8 cellular contexts compared by ENCODE assay signal in genomic region chr6:30491291-30491953, GRCh38. TPM values are rescaled to one million over a fixed set of nuclear protein-coding genes. Genes with fewer than 3 reads are reported as not detected.
DNase-seq lines count a peak whose midpoint lies in the region; ATAC-seq, FAIRE-seq and TF ChIP-seq lines count a peak whose summit lies in the region.
"Not testable (repeated sequence)": the region's sequence is repeated elsewhere in the genome, so short reads cannot be mapped to it uniquely, and the experiment has no call there.

No MANE protein-coding gene starts in this region.

- peaks cover 62% of the 10 kb centered on the region for H3K4me1 ChIP-seq in CD8-positive, alpha-beta memory T cell (ENCODE audit: insufficient read depth, low read length)
- peaks cover 65% of the 10 kb centered on the region for H3K4me1 ChIP-seq in left ventricle myocardium inferior
- H3K4me1 ChIP-seq in muscle layer of duodenum (ENCODE audit: control insufficient read depth in 1 of 2, insufficient read depth in 2 of 2, low read length in 2 of 2), result peaks cover 7 to 23% of the 10 kb centered on the region in 2 donors
- not testable (repeated sequence) for H3K4me1 ChIP-seq in small intestine (ENCODE audit: control insufficient read depth in 2 of 2, insufficient read depth in 1 of 2, low read depth in 1 of 2, low read length in 1 of 2)
- peaks cover 46 to 55% (median 49%) of the 10 kb centered on the region in 4 donors for H3K4me1 ChIP-seq in upper lobe of left lung

- FAIRE-seq in small intestine (lab: Jason Lieb, UNC), result not testable (repeated sequence)

- peaks cover 59 to 75% (median 60%) of the 10 kb centered on the region in 3 donors for H3K4me1 Mint-ChIP-seq in CD8-positive, alpha-beta memory T cell
- H3K4me1 Mint-ChIP-seq in T-cell, result peaks cover 60 to 79% (median 74%) of the 10 kb centered on the region in 3 donors
- peaks cover 63% of the 10 kb centered on the region for H3K4me1 Mint-ChIP-seq in activated T-helper 2 cell treated with anti-CD3 and anti-CD28 coated beads, Interferon-gamma antibody, Interleukin-2, Interleukin-4, amounts not matched to agents 10 μg/mL and 5 μg/mL and 100 μg/mL, durations not matched to agents 14 hours and 24 hours and 36 hours (ENCODE audit: low read depth)

- H3K27me3 ChIP-seq in CD8-positive, alpha-beta memory T cell (ENCODE audit: insufficient read depth, low read length, poor library complexity, severe bottlenecking); left ventricle myocardium inferior (ENCODE audit: low read depth); muscle layer of duodenum (ENCODE audit: low read depth, low read length); small intestine (ENCODE audit: control insufficient read depth in 2 of 2, insufficient read depth in 2 of 2, low read length in 2 of 2); upper lobe of left lung: not testable (repeated sequence)

- H3K27ac Mint-ChIP-seq in CD8-positive, alpha-beta memory T cell, result peak overlapping the region; percentile 78 to 100 (median 98)
- H3K27ac Mint-ChIP-seq in T-cell, result peak overlapping the region; percentile 98 to 99
- peak overlapping the region; percentile 89 for H3K27ac Mint-ChIP-seq in activated T-helper 2 cell treated with anti-CD3 and anti-CD28 coated beads, Interferon-gamma antibody, Interleukin-2, Interleukin-4, amounts not matched to agents 10 μg/mL and 5 μg/mL and 100 μg/mL, durations not matched to agents 14 hours and 24 hours and 36 hours

- intact Hi-C loops in activated T-helper 2 cell treated with anti-CD3 and anti-CD28 coated beads, Interferon-gamma antibody, Interleukin-2, Interleukin-4, amounts not matched to agents 10 μg/mL and 5 μg/mL and 100 μg/mL, durations not matched to agents 14 hours and 24 hours and 36 hours (cut with micrococcal nuclease); left ventricle myocardium inferior (cut with micrococcal nuclease): not testable (repeated sequence)

- H3K36me3 Mint-ChIP-seq in CD8-positive, alpha-beta memory T cell, result peaks cover 29 to 51% (median 39%) of the 10 kb centered on the region in 3 donors
- peaks cover 46% of the 10 kb centered on the region for H3K36me3 Mint-ChIP-seq in T-cell
- peaks cover 62% of the 10 kb centered on the region for H3K36me3 Mint-ChIP-seq in activated T-helper 2 cell treated with anti-CD3 and anti-CD28 coated beads, Interferon-gamma antibody, Interleukin-2, Interleukin-4, amounts not matched to agents 10 μg/mL and 5 μg/mL and 100 μg/mL, durations not matched to agents 14 hours and 24 hours and 36 hours (ENCODE audit: low read depth)

- peak overlapping the region; percentile 32 for H3K27ac ChIP-seq in CD8-positive, alpha-beta memory T cell (ENCODE audit: low read depth, low read length)
- H3K27ac ChIP-seq in coronary artery, result peak overlapping the region in 1 of 2 donors; percentile 4
- H3K27ac ChIP-seq in left ventricle myocardium inferior (replicated peaks), result peak overlapping the region; percentile 99
- not testable (repeated sequence) for H3K27ac ChIP-seq in muscle layer of duodenum (ENCODE audit: low read length)
- peak overlapping the region in 1 of 2 donors; percentile 1 for H3K27ac ChIP-seq in small intestine (ENCODE audit: low read depth in 1 of 2, low read length in 1 of 2)
- peak overlapping the region; percentile 98 to 100 (median 98) for H3K27ac ChIP-seq in upper lobe of left lung

- peak overlapping the region; percentile 99 for H3K4me3 ChIP-seq in CD8-positive, alpha-beta memory T cell (ENCODE audit: low read length)
- H3K4me3 ChIP-seq in coronary artery (peak overlapping the region; percentile 97), left ventricle myocardium inferior (peak overlapping the region; percentile 99), muscle layer of duodenum (ENCODE audit: low read depth in 1 of 2, low read length in 2 of 2) (peak overlapping the region; percentile 79 to 94), small intestine (ENCODE audit: low read depth in 1 of 2, low read length in 2 of 2) (peak overlapping the region; percentile 83 to 91), upper lobe of left lung (peak overlapping the region; percentile 73 to 90 (median 82))

- not testable (repeated sequence) for H3K27me3 Mint-ChIP-seq in CD8-positive, alpha-beta memory T cell; T-cell; activated T-helper 2 cell treated with anti-CD3 and anti-CD28 coated beads, Interferon-gamma antibody, Interleukin-2, Interleukin-4, amounts not matched to agents 10 μg/mL and 5 μg/mL and 100 μg/mL, durations not matched to agents 14 hours and 24 hours and 36 hours (ENCODE audit: low read depth)

- DNase-seq in CD8-positive, alpha-beta memory T cell; T-cell; activated T-helper 2 cell treated with anti-CD3 and anti-CD28 coated beads, Interferon-gamma antibody, Interleukin-2, Interleukin-4, amounts not matched to agents 10 μg/mL and 5 μg/mL and 100 μg/mL, durations not matched to agents 14 hours and 24 hours and 36 hours (ENCODE audit: low spot score); coronary artery (ENCODE audit: low spot score); left ventricle myocardium inferior; small intestine; upper lobe of left lung: not testable (repeated sequence)

- WGBS in small intestine, 3 donors, result 71 to 81% (median 77%) methylated on average over 11 to 14 of the region's 14 CpGs
- 48 to 64% methylated on average over 6 to 14 of the region's 14 CpGs for WGBS in upper lobe of left lung, 2 donors

- not testable (repeated sequence) for TF ChIP-seq CTCF in coronary artery (IDR thresholded peaks at IDR 0.05); left ventricle myocardium inferior (IDR thresholded peaks at IDR 0.05; ENCODE audit: borderline replicate concordance); upper lobe of left lung (IDR thresholded peaks at IDR 0.05)

- H3K9me3 ChIP-seq in CD8-positive, alpha-beta memory T cell (ENCODE audit: low read length); left ventricle myocardium inferior (replicated peaks); muscle layer of duodenum (ENCODE audit: control insufficient read depth in 1 of 2, low read length in 2 of 2); small intestine (ENCODE audit: control insufficient read depth, low read depth); upper lobe of left lung: not testable (repeated sequence)

- CTCF ChIA-PET in CD8-positive, alpha-beta memory T cell (lab: Charles Lee), result interaction anchor here (0.9 to 7.3 kb wide), 7 partner anchors 8 to 63 kb away, joined by 3 to 73 read pairs (median 14); no protein-coding TSS in a partner anchor
- CTCF ChIA-PET in T-cell (lab: Charles Lee), result interaction anchor here (0.6 to 2.0 kb wide), 5 partner anchors 10 to 41 kb away, joined by 4 to 6 read pairs (median 4); no protein-coding TSS in a partner anchor

- not testable (repeated sequence) for TF ChIP-seq EP300 in upper lobe of left lung (IDR thresholded peaks at IDR 0.05)

- ATAC-seq in T-cell (replicated peaks in 1 of 4); upper lobe of left lung (ENCODE audit: low FRiP score in 2 of 2): not testable (repeated sequence)

- H3K36me3 ChIP-seq in CD8-positive, alpha-beta memory T cell (ENCODE audit: insufficient read depth, low read length), result peaks cover 49% of the 10 kb centered on the region
- H3K36me3 ChIP-seq in left ventricle myocardium inferior (peaks cover 40% of the 10 kb centered on the region), muscle layer of duodenum (ENCODE audit: control insufficient read depth in 1 of 2, insufficient read depth in 2 of 2, low read length in 2 of 2) (peaks cover 33 to 34% of the 10 kb centered on the region in 2 donors), small intestine (ENCODE audit: control insufficient read depth in 2 of 2, insufficient read depth in 2 of 2, low read length in 2 of 2) (peaks cover 11 to 14% of the 10 kb centered on the region in 2 donors), upper lobe of left lung (peaks cover 28 to 44% (median 38%) of the 10 kb centered on the region in 4 donors)

- not testable (repeated sequence) for H3K9me3 Mint-ChIP-seq in CD8-positive, alpha-beta memory T cell; T-cell; activated T-helper 2 cell treated with anti-CD3 and anti-CD28 coated beads, Interferon-gamma antibody, Interleukin-2, Interleukin-4, amounts not matched to agents 10 μg/mL and 5 μg/mL and 100 μg/mL, durations not matched to agents 14 hours and 24 hours and 36 hours

- POLR2A ChIA-PET in CD8-positive, alpha-beta memory T cell (lab: Charles Lee), result interaction anchor here (1.1 to 8.2 kb wide), 12 partner anchors 10 to 126 kb away, joined by 3 to 94 read pairs (median 9); partner anchors contain the start of genes ABCF1, MRPS18B and PPP1R10
- POLR2A ChIA-PET in T-cell (lab: Charles Lee), result interaction anchor here (0.5 to 1.1 kb wide), 7 partner anchors 8 to 96 kb away, joined by 3 to 6 read pairs (median 3); no protein-coding TSS in a partner anchor

- H3K4me3 Mint-ChIP-seq in CD8-positive, alpha-beta memory T cell, result peak overlapping the region; percentile 93 to 100 (median 99)
- peak overlapping the region; percentile 98 to 99 (median 99) for H3K4me3 Mint-ChIP-seq in T-cell
- H3K4me3 Mint-ChIP-seq in activated T-helper 2 cell treated with anti-CD3 and anti-CD28 coated beads, Interferon-gamma antibody, Interleukin-2, Interleukin-4, amounts not matched to agents 10 μg/mL and 5 μg/mL and 100 μg/mL, durations not matched to agents 14 hours and 24 hours and 36 hours (ENCODE audit: low read depth), result peak overlapping the region; percentile 98

- not testable (repeated sequence) for TF ChIP-seq POLR2A in upper lobe of left lung (IDR thresholded peaks at IDR 0.05)

RNA-seq across cellular contexts. Expression of gene HLA-E, which starts 2.1 kb away (rescaled TPM):
- 100 to 1,000 TPM; 502 to 511 TPM for total RNA-seq in CD8-positive, alpha-beta memory T cell
- polyA plus RNA-seq in CD8-positive, alpha-beta memory T cell, result 2,881 TPM
- total RNA-seq in T-cell (1,000 to 10,000 TPM; 1,114 to 1,417 (median 1,253) TPM), left ventricle myocardium inferior (142 TPM), upper lobe of left lung (1,000 to 10,000 TPM in 2 of 6 donors, 100 to 1,000 TPM in 4; 553 to 1,296 (median 975) TPM)
- total RNA-seq in activated T-helper 2 cell treated with anti-CD3 and anti-CD28 coated beads, Interferon-gamma antibody, Interleukin-2, Interleukin-4, amounts not matched to agents 10 μg/mL and 5 μg/mL and 100 μg/mL, durations not matched to agents 14 hours and 24 hours and 36 hours, result 358 and 360 TPM in 2 replicates
- polyA plus RNA-seq in small intestine, result 100 to 1,000 TPM in 2 of 3 donors, 10 to 100 TPM in 1; 72.5 to 494 (median 228) TPM
